1 cellular context compared by ENCODE assay signal in the genomic region with DNA sequence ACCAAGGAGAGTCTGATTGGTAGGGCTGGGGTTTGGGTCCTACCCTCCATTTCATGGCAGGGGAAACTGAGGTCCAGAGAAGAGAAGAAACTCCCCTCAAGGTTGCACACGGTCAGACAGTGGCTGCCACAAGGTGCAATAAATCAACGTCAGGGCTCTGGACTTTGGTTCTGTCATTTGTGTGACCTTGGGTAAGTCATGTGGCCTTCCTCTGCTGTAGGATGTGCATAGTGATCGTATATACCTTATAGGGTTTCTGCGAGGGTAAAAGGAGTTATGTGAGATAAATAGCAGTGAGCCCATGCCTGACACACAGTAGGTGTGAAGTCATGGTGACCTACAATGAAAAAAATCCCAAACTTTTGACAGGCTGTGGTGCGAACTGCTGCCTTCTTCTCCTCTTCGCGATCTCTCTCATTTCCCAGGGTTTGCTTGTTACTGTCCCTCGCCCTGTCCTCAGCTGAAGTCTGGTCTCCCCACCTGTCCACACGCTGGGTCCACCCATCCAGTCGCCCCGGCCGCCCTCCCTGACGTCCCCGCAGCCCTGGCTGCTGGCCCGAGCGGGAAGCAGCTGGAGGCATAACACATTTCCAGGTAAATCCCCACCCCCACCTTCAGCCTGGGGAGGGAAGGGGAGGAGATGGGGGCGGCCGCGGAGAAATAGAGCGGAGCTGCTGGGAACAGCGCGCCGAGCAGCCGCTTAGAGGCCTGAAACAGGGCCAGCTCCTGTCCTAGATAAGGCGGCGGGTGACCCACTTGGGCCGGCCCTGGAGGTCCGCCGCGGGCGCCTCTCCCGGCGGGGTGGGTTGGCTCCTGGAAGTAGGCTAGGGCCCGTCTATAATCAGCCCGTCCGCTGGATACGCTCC.
TF ChIP-seq lines count a peak whose summit lies in the region.

No MANE protein-coding gene starts in this region.

TF ChIP-seq in SK-N-SH treated with all-trans-retinoic acid at 6 μM for 48 hours, 23 proteins besides CTCF, POLR2A, EP300 and RAD21:
- TF ChIP-seq CREB5 (CRISPR knock-in tag; IDR thresholded peaks at IDR 0.05; ENCODE audit: low read depth) (no peak), ZNF8 (CRISPR knock-in tag; IDR thresholded peaks at IDR 0.05) (no peak), ESRRG (CRISPR knock-in tag; IDR thresholded peaks at IDR 0.05) (no peak), ZFP30 (CRISPR knock-in tag; IDR thresholded peaks at IDR 0.05) (no peak), ARNTL (CRISPR knock-in tag; IDR thresholded peaks at IDR 0.05; ENCODE audit: borderline replicate concordance, low read depth) (no peak), OSR1 (CRISPR knock-in tag; IDR thresholded peaks at IDR 0.05) (no peak), PPARA (CRISPR knock-in tag; IDR thresholded peaks at IDR 0.05; ENCODE audit: borderline replicate concordance) (no peak), SNAI2 (CRISPR knock-in tag; IDR thresholded peaks at IDR 0.05) (no peak), TSHZ2 (CRISPR knock-in tag; IDR thresholded peaks at IDR 0.05) (no peak), CSDC2 (CRISPR knock-in tag; IDR thresholded peaks at IDR 0.05) (no peak), TCF4 (CRISPR knock-in tag; IDR thresholded peaks at IDR 0.05; ENCODE audit: borderline replicate concordance) (no peak)
- TF ChIP-seq, protein P1, sequence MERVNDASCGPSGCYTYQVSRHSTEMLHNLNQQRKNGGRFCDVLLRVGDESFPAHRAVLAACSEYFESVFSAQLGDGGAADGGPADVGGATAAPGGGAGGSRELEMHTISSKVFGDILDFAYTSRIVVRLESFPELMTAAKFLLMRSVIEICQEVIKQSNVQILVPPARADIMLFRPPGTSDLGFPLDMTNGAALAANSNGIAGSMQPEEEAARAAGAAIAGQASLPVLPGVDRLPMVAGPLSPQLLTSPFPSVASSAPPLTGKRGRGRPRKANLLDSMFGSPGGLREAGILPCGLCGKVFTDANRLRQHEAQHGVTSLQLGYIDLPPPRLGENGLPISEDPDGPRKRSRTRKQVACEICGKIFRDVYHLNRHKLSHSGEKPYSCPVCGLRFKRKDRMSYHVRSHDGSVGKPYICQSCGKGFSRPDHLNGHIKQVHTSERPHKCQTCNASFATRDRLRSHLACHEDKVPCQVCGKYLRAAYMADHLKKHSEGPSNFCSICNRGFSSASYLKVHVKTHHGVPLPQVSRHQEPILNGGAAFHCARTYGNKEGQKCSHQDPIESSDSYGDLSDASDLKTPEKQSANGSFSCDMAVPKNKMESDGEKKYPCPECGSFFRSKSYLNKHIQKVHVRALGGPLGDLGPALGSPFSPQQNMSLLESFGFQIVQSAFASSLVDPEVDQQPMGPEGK (CRISPR knock-in tag; IDR thresholded peaks at IDR 0.05; ENCODE audit: borderline replicate concordance): no peak
